Comparison of ENCODE assay signal across 8 cellular contexts in the genomic region with DNA sequence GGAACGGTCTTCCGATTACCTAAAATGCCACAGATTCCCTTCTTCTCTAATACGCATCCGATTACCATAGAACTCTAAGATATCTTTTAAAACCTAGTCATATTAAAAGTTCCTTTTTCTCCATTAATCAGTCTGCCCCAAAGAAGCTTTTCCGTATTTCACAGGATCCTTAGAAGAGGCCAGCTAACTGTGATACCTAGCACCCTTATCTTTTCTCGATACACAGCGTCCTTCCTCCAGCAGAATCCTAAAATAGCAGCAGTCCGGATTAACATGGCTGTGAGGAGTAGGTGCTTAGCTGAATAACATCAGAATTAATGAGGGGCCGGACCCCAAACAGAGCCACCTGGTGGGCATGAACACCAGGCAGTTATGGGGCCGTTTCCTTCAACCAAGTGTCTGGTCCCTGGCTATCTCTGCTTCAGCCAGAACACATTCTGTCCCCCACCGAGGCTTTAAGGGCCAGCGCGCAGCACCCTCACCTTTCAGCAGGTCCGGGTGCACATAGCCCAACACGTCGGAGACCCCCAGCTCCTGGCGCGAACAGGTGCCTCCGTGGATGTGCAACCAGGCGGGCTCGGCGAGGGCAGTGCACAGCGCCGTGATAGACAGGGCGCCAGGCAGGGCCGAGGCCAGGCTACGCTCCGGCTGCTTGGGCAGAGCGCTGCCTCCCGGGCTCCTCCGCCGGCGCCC. TPM values are rescaled to one million over a fixed set of nuclear protein-coding genes. Genes with fewer than 3 reads are reported as not detected.
DNase-seq lines count a peak whose midpoint lies in the region; ATAC-seq, FAIRE-seq and TF ChIP-seq lines count a peak whose summit lies in the region.

No MANE protein-coding gene starts in this region.

- H3K9me3 ChIP-seq in naive thymus-derived CD4-positive, alpha-beta T cell (ENCODE audit: control insufficient read depth in 2 of 3, low read length in 3 of 3) = no peaks in the 10 kb centered on the region

- H3K36me3 ChIP-seq in naive thymus-derived CD4-positive, alpha-beta T cell (ENCODE audit: control insufficient read depth in 2 of 3, insufficient read depth in 3 of 3, low read length in 3 of 3) = peaks cover 0 to 35% (median 5%) of the 10 kb centered on the region in 3 experiments

- no peak for FAIRE-seq in GM12892 (lab: Jason Lieb, UNC)

- H3K4me3 ChIP-seq in WI38 (ENCODE audit: low read depth, low read length) (peak overlapping the region; percentile 96), epithelial cell of esophagus (ENCODE audit: low read length) (peak overlapping the region; percentile 90)
- peak overlapping the region; percentile 86 for H3K4me3 ChIP-seq in naive thymus-derived CD4-positive, alpha-beta T cell (ENCODE audit: low read length)

- H3K9me3 Mint-ChIP-seq in naive thymus-derived CD4-positive, alpha-beta T cell = no peaks in the 10 kb centered on the region

- DNase-seq in AG08395 (ENCODE audit: low spot score) = peak; percentile 36
- DNase-seq in GM12892 (ENCODE audit: insufficient read length) = peak; percentile 41
- peak; percentile 27 for DNase-seq in M059J (ENCODE audit: low read depth)
- DNase-seq in epithelial cell of esophagus (ENCODE audit: low read depth) = peak; percentile 39
- peak in 2 of 9 donors; percentile 19 to 25 for DNase-seq in naive thymus-derived CD4-positive, alpha-beta T cell
- no peak for DNase-seq in NCI-H2107 (lab: John Stamatoyannopoulos, UW)
- DNase-seq in NCI-H1436 treated with DMSO at 0.1 percent for 48 hours (lab: John Stamatoyannopoulos, UW) = no peak

- peak; percentile 49 for TF ChIP-seq CTCF in WI38 (IDR thresholded peaks at IDR 0.05; ENCODE audit: low read depth, low read length)
- peak; percentile 35 for TF ChIP-seq CTCF in epithelial cell of esophagus (IDR thresholded peaks at IDR 0.05; ENCODE audit: insufficient read depth, low read depth, low read length, missing control alignments)

- H3K4me1 Mint-ChIP-seq in naive thymus-derived CD4-positive, alpha-beta T cell = peaks cover 45 to 74% (median 57%) of the 10 kb centered on the region in 7 donors

- peak overlapping the region; percentile 36 to 96 (median 70) for H3K27ac Mint-ChIP-seq in naive thymus-derived CD4-positive, alpha-beta T cell

- H3K27me3 ChIP-seq in naive thymus-derived CD4-positive, alpha-beta T cell (ENCODE audit: control insufficient read depth in 2 of 2, insufficient read depth in 2 of 2, low read length in 2 of 2) = no peaks in the 10 kb centered on the region

- no peaks in the 10 kb centered on the region for H3K27me3 Mint-ChIP-seq in naive thymus-derived CD4-positive, alpha-beta T cell

- H3K4me3 Mint-ChIP-seq in naive thymus-derived CD4-positive, alpha-beta T cell = peak overlapping the region; percentile 80 to 100 (median 88)

- POLR2A ChIA-PET in naive thymus-derived CD4-positive, alpha-beta T cell (lab: Charles Lee) = interaction anchor here (1.0 to 4.8 kb wide), 4 partner anchors 11 to 56 kb away, joined by 4 to 32 read pairs (median 10); a partner anchor contains a TSS

- ATAC-seq in naive thymus-derived CD4-positive, alpha-beta T cell = no peak

- CTCF ChIA-PET in naive thymus-derived CD4-positive, alpha-beta T cell (lab: Charles Lee) = no interaction called here

- intact Hi-C loops in naive thymus-derived CD4-positive, alpha-beta T cell (cut with micrococcal nuclease) = loop anchor here (1.0 to 10.0 kb wide), 7 partner anchors 18 to 697 kb away; a partner anchor contains a TSS

- peaks cover 31 to 50% of the 10 kb centered on the region in 2 donors for H3K4me1 ChIP-seq in naive thymus-derived CD4-positive, alpha-beta T cell (ENCODE audit: control insufficient read depth in 2 of 2, insufficient read depth in 2 of 2, low read length in 2 of 2)

- peak overlapping the region; percentile 96 for H3K27ac ChIP-seq in naive thymus-derived CD4-positive, alpha-beta T cell (ENCODE audit: low read depth, low read length)

- TF ChIP-seq POLR2A in GM12892 (IDR thresholded peaks at IDR 0.05; ENCODE audit: low read depth, low read length) = no peak

- H3K36me3 Mint-ChIP-seq in naive thymus-derived CD4-positive, alpha-beta T cell = peaks cover 7 to 22% (median 12%) of the 10 kb centered on the region in 5 donors

RNA-seq across cellular contexts. Expression of a gene that starts 1.0 kb away (rescaled TPM):
- polyA plus RNA-seq in GM12892 (2012; ENCODE audit: missing spikeins) = 9.1 TPM
- 33.8 and 45.3 TPM in 2 replicates for total RNA-seq in M059J (2014; rRNA removed; shearing (Covaris generic))
- total RNA-seq in naive thymus-derived CD4-positive, alpha-beta T cell = 10 to 100 TPM; 33.7 to 69.0 (median 40.4) TPM
- polyA plus RNA-seq in naive thymus-derived CD4-positive, alpha-beta T cell = 10 to 100 TPM; 23.6 to 38.0 TPM

RNA-seq across cellular contexts. Expression of a gene that starts 1.2 kb away (rescaled TPM):
- 34.5 TPM for polyA plus RNA-seq in GM12892 (2012; ENCODE audit: missing spikeins)
- 89.1 and 115 TPM in 2 replicates for total RNA-seq in M059J (2014; rRNA removed; shearing (Covaris generic))
- 10 to 100 TPM; 62.1 to 85.3 (median 71.6) TPM for total RNA-seq in naive thymus-derived CD4-positive, alpha-beta T cell
- 100 to 1,000 TPM in 1 of 2 donors, 10 to 100 TPM in 1; 85.5 to 115 TPM for polyA plus RNA-seq in naive thymus-derived CD4-positive, alpha-beta T cell

RNA-seq across cellular contexts. Expression of a gene that starts 40.5 kb away (rescaled TPM):
- 79.0 TPM for polyA plus RNA-seq in GM12892 (2012; ENCODE audit: missing spikeins)
- 26.8 and 51.4 TPM in 2 replicates for total RNA-seq in M059J (2014; rRNA removed; shearing (Covaris generic))
- total RNA-seq in naive thymus-derived CD4-positive, alpha-beta T cell = 100 to 1,000 TPM; 165 to 255 (median 212) TPM
- 100 to 1,000 TPM in 1 of 2 donors, 10 to 100 TPM in 1; 86.6 to 137 TPM for polyA plus RNA-seq in naive thymus-derived CD4-positive, alpha-beta T cell

RNA-seq across cellular contexts. Expression of a gene that starts 56.2 kb away (rescaled TPM):
- polyA plus RNA-seq in GM12892 (2012; ENCODE audit: missing spikeins) = 95.5 TPM
- 134 and 160 TPM in 2 replicates for total RNA-seq in M059J (2014; rRNA removed; shearing (Covaris generic))
- 100 to 1,000 TPM in 1 of 5 experiments, 10 to 100 TPM in 4; 56.5 to 133 (median 74.2) TPM for total RNA-seq in naive thymus-derived CD4-positive, alpha-beta T cell
- polyA plus RNA-seq in naive thymus-derived CD4-positive, alpha-beta T cell = 100 to 1,000 TPM; 106 to 120 TPM

Comparison
In these comparisons a context has a peak if more than half of its experiments do, and no peak if none do; other contexts are left out.
1. DNase-seq: peak in AG08395 (single experiment), GM12892 (single experiment), M059J (single experiment) and epithelial cell of esophagus (single experiment); none in NCI-H2107 (single experiment) and NCI-H1436 treated with DMSO at 0.1 percent for 48 hours (single experiment).
2. Peak in every context shown above with its lines, with median percentiles within 50 percentile points of each other: H3K4me3 ChIP-seq.